8 cellular contexts compared by ENCODE assay signal in the genomic region with DNA sequence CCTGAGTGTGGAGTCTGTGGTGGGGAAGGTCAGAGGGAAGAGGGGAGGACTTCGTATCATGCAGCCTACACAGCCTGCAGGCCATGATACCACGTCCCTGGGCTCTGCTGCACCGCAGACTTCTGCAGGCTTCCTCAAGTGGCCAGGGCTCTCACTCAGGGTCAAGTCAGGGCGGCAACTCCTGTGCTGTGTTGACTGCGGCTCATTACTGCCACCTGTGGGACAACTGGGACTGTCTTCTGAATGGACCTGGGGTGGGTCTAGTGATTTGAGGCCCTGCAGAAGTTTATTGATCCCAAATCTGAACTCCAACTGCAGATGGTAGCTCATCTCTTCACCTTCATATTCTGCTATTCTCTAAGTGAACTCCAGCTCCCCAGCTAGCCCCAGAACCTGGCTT.
DNase-seq lines count a peak whose midpoint lies in the region; ATAC-seq lines count a peak whose summit lies in the region.

No MANE protein-coding gene starts in this region.

- no peaks in the 10 kb centered on the region for H3K4me1 ChIP-seq in effector memory CD4-positive, alpha-beta T cell (ENCODE audit: control insufficient read depth, insufficient read depth, low read length, poor library complexity, severe bottlenecking)

- DNase-seq in ELF-1 (ENCODE audit: low read depth, low spot score) (peak; percentile 70), left cardiac atrium (peak; percentile 49), NCI-H2081 treated with DMSO at 0.1 percent for 48 hours (lab: John Stamatoyannopoulos, UW) (no peak)
- peak; percentile 22 for DNase-seq in Jurkat, Clone E6-1 (ENCODE audit: low read depth, low spot score)
- DNase-seq in activated CD8-positive, alpha-beta memory T cell treated with anti-CD3 and anti-CD28 coated beads for 24 hours, result peak; percentile 76
- peak; percentile 34 to 47 for DNase-seq in stimulated activated CD4-positive, alpha-beta T cell treated with anti-CD3 and anti-CD28 coated beads, Interleukin-4, amount 100 ng/mL, for 4 hours
- DNase-seq in effector memory CD4-positive, alpha-beta T cell, result no peak

- no peak overlapping the region for H3K27ac ChIP-seq in effector memory CD4-positive, alpha-beta T cell (ENCODE audit: insufficient read depth, low read length, poor library complexity, severe bottlenecking)

- intact Hi-C loops in left cardiac atrium (cut with DNase I), result no loop called here

- no peak overlapping the region for H3K4me3 ChIP-seq in Jurkat, Clone E6-1 (ENCODE audit: low read length)
- H3K4me3 ChIP-seq in effector memory CD4-positive, alpha-beta T cell (ENCODE audit: insufficient read depth, low read depth, low read length, poor library complexity, severe bottlenecking), result no peak overlapping the region

- H3K27me3 ChIP-seq in effector memory CD4-positive, alpha-beta T cell (replicated peaks; ENCODE audit: control insufficient read depth, insufficient read depth, low read length, poor library complexity, severe bottlenecking), result no peaks in the 10 kb centered on the region

- no peaks in the 10 kb centered on the region for H3K36me3 ChIP-seq in effector memory CD4-positive, alpha-beta T cell (ENCODE audit: control insufficient read depth, insufficient read depth, low read length)

- H3K9me3 ChIP-seq in effector memory CD4-positive, alpha-beta T cell (ENCODE audit: control insufficient read depth, low read length), result no peaks in the 10 kb centered on the region

- ATAC-seq in GM21390 (IDR thresholded peaks at IDR 0.05; ENCODE audit: unreplicated experiment), result peak; percentile 95
- ATAC-seq in left cardiac atrium, result peak; percentile 60 to 68

Comparison
In these comparisons a context has a peak if more than half of its experiments do, and no peak if none do; other contexts are left out.
1. DNase-seq: peak in ELF-1 (single experiment), Jurkat, Clone E6-1 (single experiment), activated CD8-positive, alpha-beta memory T cell treated with anti-CD3 and anti-CD28 coated beads for 24 hours (single experiment), left cardiac atrium (single experiment) and stimulated activated CD4-positive, alpha-beta T cell treated with anti-CD3 and anti-CD28 coated beads, Interleukin-4, amount 100 ng/mL, for 4 hours (2 of 2); none in effector memory CD4-positive, alpha-beta T cell (0 of 3) and NCI-H2081 treated with DMSO at 0.1 percent for 48 hours (single experiment).